In the genomic region with DNA sequence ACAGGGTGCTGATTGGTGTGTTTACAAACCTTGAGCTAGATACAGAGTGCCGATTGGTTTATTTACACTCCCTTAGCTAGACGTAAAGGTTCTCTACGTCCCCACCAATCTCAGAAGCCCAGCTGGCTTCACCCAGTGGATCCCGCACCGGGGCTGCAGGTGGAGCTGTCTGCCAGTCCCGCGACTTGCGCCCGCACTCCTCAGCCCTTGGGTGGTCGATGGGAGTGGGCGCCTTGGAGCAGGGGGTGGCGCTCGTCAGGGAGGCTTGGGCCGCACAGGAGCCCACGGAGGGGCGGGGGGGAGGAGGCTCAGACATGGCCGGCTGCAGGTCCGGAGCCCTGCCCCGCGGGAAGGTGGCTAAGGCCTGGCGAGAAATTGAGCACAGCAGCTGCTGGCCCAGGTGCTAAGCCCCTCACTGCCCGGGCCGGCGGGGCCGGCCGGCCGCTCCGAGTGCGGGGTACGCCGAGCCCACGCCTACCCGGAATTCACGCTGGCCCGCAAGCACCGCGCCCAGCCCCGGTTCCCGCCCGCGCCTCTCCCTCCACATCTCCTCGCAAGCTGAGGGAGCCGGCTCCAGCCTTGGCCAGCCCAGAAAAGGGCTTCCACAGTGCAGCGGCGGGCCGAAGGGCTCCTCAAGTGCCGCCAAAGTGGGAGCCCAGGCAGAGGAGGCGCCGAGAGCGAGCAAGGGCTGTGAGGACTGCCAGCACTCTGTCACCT, we compare ENCODE assay signal across 7 cellular contexts.
DNase-seq lines count a peak whose midpoint lies in the region; ATAC-seq and TF ChIP-seq lines count a peak whose summit lies in the region.
"Not testable (repeated sequence)": the region's sequence is repeated elsewhere in the genome, so short reads cannot be mapped to it uniquely, and the experiment has no call there.

No MANE protein-coding gene starts in this region.

- TF ChIP-seq POLR2A in spleen (IDR thresholded peaks at IDR 0.05) = not testable (repeated sequence)

- not testable (repeated sequence) for H3K4me3 ChIP-seq in GM23338; colonic mucosa; osteoblast (ENCODE audit: insufficient read depth, low read length)
- H3K4me3 ChIP-seq in kidney epithelial cell (ENCODE audit: low read depth, low read length) = peak overlapping the region; percentile 39
- peak overlapping the region in 5 of 8 donors; percentile 13 to 22 (median 14) for H3K4me3 ChIP-seq in spleen

- H3K27ac ChIP-seq in GM23338 (ENCODE audit: low read depth); colonic mucosa; osteoblast (ENCODE audit: low read depth, low read length): not testable (repeated sequence)
- H3K27ac ChIP-seq in VCaP (peak overlapping the region; percentile 23; the same call in 1 of the 2 replicates), spleen (peak overlapping the region in 1 of 8 donors; percentile 20)

- WGBS in spleen, 5 donors = 17 to 81% (median 57%) methylated on average over 28 to 50 of the region's 50 CpGs

- not testable (repeated sequence) for H2AFZ ChIP-seq in GM23338; osteoblast (ENCODE audit: low read length)

- not testable (repeated sequence) for H3K79me2 ChIP-seq in GM23338 (replicated peaks; ENCODE audit: insufficient read depth); osteoblast (ENCODE audit: insufficient read depth, low read length)

- H3F3A ChIP-seq in GM23338 (replicated peaks; ENCODE audit: low read depth) = not testable (repeated sequence)

- peak overlapping the region in 1 of 2 donors; percentile 6 for H3K9ac ChIP-seq in colonic mucosa (ENCODE audit: low read depth in 2 of 2, low read length in 2 of 2)

- not testable (repeated sequence) for ATAC-seq in GM23338

- H3K4me2 ChIP-seq in GM23338 = not testable (repeated sequence)
- H3K4me2 ChIP-seq in osteoblast (ENCODE audit: insufficient read depth, low read length) = peak overlapping the region; percentile 18

- TF ChIP-seq CTCF in GM23338 (conservative IDR thresholded peaks at IDR 0.05; ENCODE audit: low read depth in 2 of 2); VCaP (conservative IDR thresholded peaks at IDR 0.05); colonic mucosa (IDR thresholded peaks at IDR 0.05); kidney epithelial cell (IDR thresholded peaks at IDR 0.05; ENCODE audit: insufficient read depth, low read length, poor library complexity, severe bottlenecking); osteoblast (IDR thresholded peaks at IDR 0.05; ENCODE audit: extremely low read depth, low read depth, low read length); spleen (IDR thresholded peaks at IDR 0.05 in 8 of 11, conservative IDR thresholded peaks at IDR 0.05 in 3 of 11): not testable (repeated sequence)

- H3K36me3 ChIP-seq in GM23338 (ENCODE audit: insufficient read depth); colonic mucosa; kidney epithelial cell (ENCODE audit: control insufficient read depth, insufficient read depth, low read length); osteoblast (ENCODE audit: insufficient read depth, low read length); spleen: not testable (repeated sequence)

- not testable (repeated sequence) for H3K27me3 ChIP-seq in GM23338 (ENCODE audit: insufficient read depth); colonic mucosa; kidney epithelial cell (ENCODE audit: control insufficient read depth, insufficient read depth, low read length)
- H3K27me3 ChIP-seq in osteoblast (ENCODE audit: insufficient read depth, low read length) (peaks cover 20% of the 10 kb centered on the region), spleen (replicated peaks in 1 of 7) (peaks cover 0 to 40% (median 5%) of the 10 kb centered on the region in 7 donors)

- H3K4me1 ChIP-seq in GM23338 (ENCODE audit: insufficient read depth); colonic mucosa; osteoblast (ENCODE audit: insufficient read depth, low read length): not testable (repeated sequence)
- H3K4me1 ChIP-seq in spleen = peaks cover 0 to 37% (median 18%) of the 10 kb centered on the region in 6 donors

- not testable (repeated sequence) for H3K4me3 Mint-ChIP-seq in GM23338

- not testable (repeated sequence) for H3K36me3 Mint-ChIP-seq in GM23338 (ENCODE audit: low read depth)

- not testable (repeated sequence) for H3K9me3 ChIP-seq in colonic mucosa; osteoblast (ENCODE audit: low read depth, low read length); spleen

- peak; percentile 8 for DNase-seq in GM23338 (ENCODE audit: low spot score)
- peak; percentile 32 for DNase-seq in NCI-H2196 (lab: John Stamatoyannopoulos, UW; ENCODE audit: unreplicated experiment)
- peak; percentile 24 for DNase-seq in colonic mucosa
- DNase-seq in kidney epithelial cell (ENCODE audit: low read depth); osteoblast (ENCODE audit: insufficient read length, low spot score, missing footprints): not testable (repeated sequence)
- DNase-seq in spleen = peak; percentile 82

- not testable (repeated sequence) for H3K9me3 Mint-ChIP-seq in GM23338

- peaks cover 11% of the 10 kb centered on the region for H3K4me1 Mint-ChIP-seq in GM23338

- not testable (repeated sequence) for H3K27me3 Mint-ChIP-seq in GM23338 (ENCODE audit: insufficient read depth, low read depth, poor library complexity)

- intact Hi-C loops in colonic mucosa (cut with DNase I) (loop anchor here (10.0 kb wide), 2 partner anchors 142 to 1652 kb away; no protein-coding TSS in a partner anchor), spleen (cut with DNase I; ENCODE audit: low total_unique reads) (loop anchor here (10.0 kb wide), 1 partner anchor 142 kb away; no protein-coding TSS in a partner anchor)

- not testable (repeated sequence) for H4K20me1 ChIP-seq in GM23338 (replicated peaks; ENCODE audit: insufficient read depth); osteoblast (ENCODE audit: insufficient read depth, low read length)

- not testable (repeated sequence) for H3K9me2 ChIP-seq in GM23338 (ENCODE audit: insufficient read depth)

- not testable (repeated sequence) for H3K27ac Mint-ChIP-seq in GM23338
